5 cellular contexts compared by ENCODE assay signal in genomic region chr3:33937628-33938027, GRCh38.
"Had no signal": no experiment of that assay in that cellular context is flagged by ENCODE, and none has a peak within 500 bp of the region (broad histone marks: within the 10 kb centered on the region; RNA-seq: fewer than 3 reads in every experiment).

No MANE protein-coding gene starts in this region.

- H3K4me3 ChIP-seq: GM23338 had no signal

- H3K9me3 Mint-ChIP-seq: GM23338, H9 had no signal

- DNase-seq: H9, HCEC 1CT, IMR-90, KBM-7 had no signal

- H3K4me3 Mint-ChIP-seq: GM23338, H9 had no signal

- H3K27ac Mint-ChIP-seq: GM23338, H9 had no signal

- ATAC-seq: GM23338 had no signal
